In the genomic region with DNA sequence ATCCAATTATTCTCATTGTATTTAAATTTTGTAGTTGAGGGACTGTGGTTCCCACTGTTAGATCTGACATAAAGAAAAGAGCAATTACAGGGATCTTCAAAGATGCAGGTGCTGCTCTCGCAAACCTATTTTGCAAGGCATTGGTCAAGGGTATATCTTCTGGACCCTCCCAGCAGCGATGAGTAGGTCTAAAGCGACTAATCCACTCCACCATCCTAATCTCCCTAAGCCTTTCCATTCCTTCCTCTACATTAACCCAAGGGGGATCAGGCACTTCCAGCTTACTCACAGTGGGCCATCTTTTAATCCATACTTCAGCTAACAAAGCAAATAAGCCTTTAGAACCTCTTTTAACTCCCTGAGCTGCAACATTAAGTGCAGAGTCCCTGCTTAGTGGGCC, we compare ENCODE assay signal across 25 cellular contexts. TPM values are rescaled to one million over a fixed set of nuclear protein-coding genes. Genes with fewer than 3 reads are reported as not detected.
A peak's percentile ranks its signal among the peaks of the same experiment; 100 is the strongest.
DNase-seq lines count a peak whose midpoint lies in the region; ATAC-seq and TF ChIP-seq lines count a peak whose summit lies in the region.
"Had no signal": no experiment of that assay in that cellular context is flagged by ENCODE, and none has a peak within 500 bp of the region (broad histone marks: within the 10 kb centered on the region; RNA-seq: fewer than 3 reads in every experiment).

No MANE protein-coding gene starts in this region.

- no peaks in the 10 kb centered on the region for H3K36me3 ChIP-seq in WERI-Rb-1
- H3K36me3 ChIP-seq in CD8-positive, alpha-beta memory T cell (ENCODE audit: insufficient read depth, low read length), result no peaks in the 10 kb centered on the region
- H3K36me3 ChIP-seq: BE2C, BLaER1 had no signal

- no peak for ATAC-seq in left colon
- ATAC-seq: GM12878 had no signal

- no peak overlapping the region for H3K4me3 ChIP-seq in WERI-Rb-1 (ENCODE audit: low read depth, low read length)
- no peak overlapping the region for H3K4me3 ChIP-seq in CD8-positive, alpha-beta memory T cell (ENCODE audit: low read length)
- H3K4me3 ChIP-seq: BLaER1, GM12878 had no signal

- no peak overlapping the region for H3K27ac Mint-ChIP-seq in nephron progenitor cell
- H3K27ac Mint-ChIP-seq in CD8-positive, alpha-beta memory T cell, result peak overlapping the region in 1 of 8 donors; percentile 15
- H3K27ac Mint-ChIP-seq: CD14-positive monocyte; CD4-positive, alpha-beta memory T cell; CD4-positive, CD25-positive, alpha-beta regulatory T cell had no signal

- TF ChIP-seq CTCF in WERI-Rb-1 (IDR thresholded peaks at IDR 0.05; ENCODE audit: low read depth, low read length), result no peak
- TF ChIP-seq CTCF in nephron progenitor cell (IDR thresholded peaks at IDR 0.05), result no peak

- H3K9me3 Mint-ChIP-seq in nephron progenitor cell, result no peaks in the 10 kb centered on the region
- H3K9me3 Mint-ChIP-seq in CD8-positive, alpha-beta memory T cell, result no peaks in the 10 kb centered on the region
- H3K9me3 Mint-ChIP-seq: CD4-positive, alpha-beta memory T cell had no signal

- no peaks in the 10 kb centered on the region for H3K4me1 ChIP-seq in CD8-positive, alpha-beta memory T cell (ENCODE audit: insufficient read depth, low read length)
- H3K4me1 ChIP-seq: BE2C, BLaER1 had no signal

- no peaks in the 10 kb centered on the region for H3K27me3 Mint-ChIP-seq in nephron progenitor cell (ENCODE audit: low read depth, poor library complexity)
- H3K27me3 Mint-ChIP-seq in CD8-positive, alpha-beta memory T cell, result peaks cover 3 to 23% of the 10 kb centered on the region in 2 donors

- intact Hi-C loops in left colon (cut with DNase I, micrococcal nuclease), result no loop called here

- H3K27me3 ChIP-seq in WERI-Rb-1 (ENCODE audit: insufficient read depth, low read depth, severe bottlenecking), result peaks cover 13% of the 10 kb centered on the region
- no peaks in the 10 kb centered on the region for H3K27me3 ChIP-seq in CD8-positive, alpha-beta memory T cell (ENCODE audit: insufficient read depth, low read length, poor library complexity, severe bottlenecking)
- H3K27me3 ChIP-seq: BE2C, BLaER1 had no signal

- H3K4me1 Mint-ChIP-seq in nephron progenitor cell, result no peaks in the 10 kb centered on the region
- no peaks in the 10 kb centered on the region for H3K4me1 Mint-ChIP-seq in CD8-positive, alpha-beta memory T cell
- H3K4me1 Mint-ChIP-seq: CD14-positive monocyte; CD4-positive, alpha-beta memory T cell; CD4-positive, CD25-positive, alpha-beta regulatory T cell had no signal

- peak; percentile 98 to 99 for DNase-seq in NCI-H524 (lab: John Stamatoyannopoulos, UW)
- DNase-seq in NCI-H82 (lab: John Stamatoyannopoulos, UW), result peak; percentile 98
- peak; percentile 62 for DNase-seq in WERI-Rb-1
- DNase-seq in nephron progenitor cell, result no peak
- DNase-seq in glomerular visceral epithelial cell (ENCODE audit: extremely low spot score), result no peak
- DNase-seq in left colon, result no peak
- DNase-seq in CD8-positive, alpha-beta memory T cell, result no peak
- DNase-seq: 8988T; ACHN; BE2C; C1 segment of cervical spinal cord; Caco-2; Calu3; CD4-positive, alpha-beta memory T cell; CD4-positive, CD25-positive, alpha-beta regulatory T cell; DMS 273 treated with DMSO at 0.1 percent for 48 hours; DMS153; DMS53; DMS79; DND-41; EL; GDM1 had no signal

- CTCF ChIA-PET in CD8-positive, alpha-beta memory T cell (lab: Charles Lee), result no interaction called here

- POLR2A ChIA-PET in CD8-positive, alpha-beta memory T cell (lab: Charles Lee), result no interaction called here

- peaks cover 2% of the 10 kb centered on the region for H3K9me3 ChIP-seq in WERI-Rb-1 (ENCODE audit: severe bottlenecking)
- H3K9me3 ChIP-seq in CD8-positive, alpha-beta memory T cell (ENCODE audit: low read length), result no peaks in the 10 kb centered on the region
- H3K9me3 ChIP-seq: BE2C, BLaER1, Caco-2 had no signal

- no peaks in the 10 kb centered on the region for H3K36me3 Mint-ChIP-seq in nephron progenitor cell (ENCODE audit: low read depth)
- H3K36me3 Mint-ChIP-seq in CD8-positive, alpha-beta memory T cell, result no peaks in the 10 kb centered on the region
- H3K36me3 Mint-ChIP-seq: CD14-positive monocyte; CD4-positive, alpha-beta memory T cell; CD4-positive, CD25-positive, alpha-beta regulatory T cell had no signal

- H3K27ac ChIP-seq in WERI-Rb-1, result no peak overlapping the region
- H3K27ac ChIP-seq in CD8-positive, alpha-beta memory T cell (ENCODE audit: low read depth, low read length), result no peak overlapping the region
- H3K27ac ChIP-seq: BLaER1 had no signal

- H3K4me3 Mint-ChIP-seq in nephron progenitor cell, result no peak overlapping the region
- no peak overlapping the region for H3K4me3 Mint-ChIP-seq in CD8-positive, alpha-beta memory T cell
- H3K4me3 Mint-ChIP-seq: CD14-positive monocyte; CD4-positive, alpha-beta memory T cell; CD4-positive, CD25-positive, alpha-beta regulatory T cell had no signal

RNA-seq across cellular contexts. Expression of a gene that starts 37.0 kb away (rescaled TPM):
- total RNA-seq in left colon, result 10 to 100 TPM; 15.6 to 16.3 TPM
- total RNA-seq in CD8-positive, alpha-beta memory T cell, result 10 to 100 TPM; 76.3 to 79.9 TPM
- 6.4 TPM for polyA plus RNA-seq in CD8-positive, alpha-beta memory T cell

Comparison
In these comparisons a context has a peak if more than half of its experiments do, and no peak if none do; other contexts are left out.
1. DNase-seq: peak in NCI-H524 (2 of 2), NCI-H82 (single experiment) and WERI-Rb-1 (single experiment); none in nephron progenitor cell (single experiment), glomerular visceral epithelial cell (single experiment), left colon (0 of 2) and CD8-positive, alpha-beta memory T cell (0 of 5).
2. RNA of a gene that starts 37.0 kb away (total RNA-seq): 76.3 to 79.9 TPM in CD8-positive, alpha-beta memory T cell; 15.6 to 16.3 TPM in left colon; every median in the first group is over 4 times any median in the second.